In genomic region chr9:91564081-91564670, GRCh38 we compare ENCODE assay signal across 20 cellular contexts.
DNase-seq lines count a peak whose midpoint lies in the region; ATAC-seq and TF ChIP-seq lines count a peak whose summit lies in the region.
"Had no signal": no experiment of that assay in that cellular context is flagged by ENCODE, and none has a peak within 500 bp of the region (broad histone marks: within the 10 kb centered on the region; RNA-seq: fewer than 3 reads in every experiment).

No MANE protein-coding gene starts in this region.

- intact Hi-C loops in CD4-positive, alpha-beta T cell (cut with DNase I, micrococcal nuclease) = no loop called here
- intact Hi-C loops in Calu3 (cut with micrococcal nuclease; ENCODE audit: unreplicated experiment) = no loop called here

- CTCF ChIA-PET in WTC11 (lab: Charles Lee) = no interaction called here
- CTCF ChIA-PET in CD4-positive, alpha-beta T cell (lab: Charles Lee) = no interaction called here
- CTCF ChIA-PET in Calu3 (lab: Charles Lee) = no interaction called here

- DNase-seq in HAP-1 (ENCODE audit: low spot score in 2 of 2) = peak; percentile 47 to 99
- DNase-seq in WTC11 (ENCODE audit: low spot score) = no peak
- peak; percentile 7 for DNase-seq in foreskin melanocyte
- DNase-seq in GM03348 (ENCODE audit: low spot score) = no peak
- DNase-seq in CD4-positive, alpha-beta T cell = no peak
- no peak for DNase-seq in stimulated activated CD8-positive, alpha-beta memory T cell treated with anti-CD3 and anti-CD28 coated beads, Interleukin-4, amount 100 ng/mL, for 48 hours
- DNase-seq in Calu3 = no peak
- DNase-seq: CD8-positive, alpha-beta memory T cell; COR-L47; DMS153; DMS79; GDM1; GOT3; HCEC 1CT; KBM-7 had no signal

- H3K4me3 Mint-ChIP-seq in WTC11 = no peak overlapping the region
- H3K4me3 Mint-ChIP-seq in CD4-positive, alpha-beta T cell = no peak overlapping the region
- H3K4me3 Mint-ChIP-seq in Calu3 (ENCODE audit: low read depth, unreplicated experiment) = no peak overlapping the region
- H3K4me3 Mint-ChIP-seq: B cell; CD8-positive, alpha-beta memory T cell; IgD-negative memory B cell had no signal

- no peaks in the 10 kb centered on the region for H3K9me3 ChIP-seq in HAP-1
- H3K9me3 ChIP-seq in CD4-positive, alpha-beta T cell (ENCODE audit: control insufficient read depth, low read length) = no peaks in the 10 kb centered on the region

- H3K4me1 ChIP-seq in HAP-1 = peaks cover 40% of the 10 kb centered on the region
- H3K4me1 ChIP-seq: BLaER1 treated with 17β-estradiol and CSF1 and Interleukin-3, amounts not matched to agents 10 nM and 100 nM had no signal

- no peaks in the 10 kb centered on the region for H3K36me3 ChIP-seq in HAP-1 (replicated peaks)
- H3K36me3 ChIP-seq: BLaER1 treated with 17β-estradiol and CSF1 and Interleukin-3, amounts not matched to agents 10 nM and 100 nM had no signal

- H3K27ac Mint-ChIP-seq in WTC11 = peak overlapping the region; percentile 80; the same call in 1 of the 2 replicates
- H3K27ac Mint-ChIP-seq in CD4-positive, alpha-beta T cell = no peak overlapping the region
- no peak overlapping the region for H3K27ac Mint-ChIP-seq in Calu3 (ENCODE audit: unreplicated experiment)
- H3K27ac Mint-ChIP-seq: B cell had no signal

- H3K27me3 Mint-ChIP-seq in WTC11 (ENCODE audit: low read depth) (peaks cover 3% of the 10 kb centered on the region; the same call in 1 of the 2 replicates), Calu3 (ENCODE audit: unreplicated experiment) (peaks cover 56% of the 10 kb centered on the region)
- peaks cover 30% of the 10 kb centered on the region for H3K27me3 Mint-ChIP-seq in CD4-positive, alpha-beta T cell

- H3K36me3 Mint-ChIP-seq in WTC11 = no peaks in the 10 kb centered on the region
- no peaks in the 10 kb centered on the region for H3K36me3 Mint-ChIP-seq in CD4-positive, alpha-beta T cell (ENCODE audit: low read depth)
- H3K36me3 Mint-ChIP-seq in Calu3 (ENCODE audit: insufficient read depth, unreplicated experiment) = no peaks in the 10 kb centered on the region
- H3K36me3 Mint-ChIP-seq: CD8-positive, alpha-beta memory T cell; IgD-negative memory B cell had no signal

- no peak overlapping the region for H3K27ac ChIP-seq in CD4-positive, alpha-beta T cell (ENCODE audit: low read depth, low read length)
- H3K27ac ChIP-seq: BLaER1 treated with 17β-estradiol and CSF1 and Interleukin-3, amounts not matched to agents 10 nM and 100 nM; HL-60 had no signal

- POLR2A ChIA-PET in WTC11 (lab: Charles Lee) = no interaction called here
- POLR2A ChIA-PET in CD4-positive, alpha-beta T cell (lab: Charles Lee) = no interaction called here

- in situ Hi-C loops in HAP-1 (cut with MboI; ENCODE audit: low sequenced_read_pairs) = no loop called here

- H3K27me3 ChIP-seq in HAP-1 (ENCODE audit: low read depth) = no peaks in the 10 kb centered on the region
- H3K27me3 ChIP-seq in CD4-positive, alpha-beta T cell (ENCODE audit: control insufficient read depth, insufficient read depth, low read length) = no peaks in the 10 kb centered on the region
- H3K27me3 ChIP-seq: BLaER1 treated with 17β-estradiol and CSF1 and Interleukin-3, amounts not matched to agents 10 nM and 100 nM had no signal

- H3K4me3 ChIP-seq in HAP-1 = no peak overlapping the region
- H3K4me3 ChIP-seq: BLaER1 treated with 17β-estradiol and CSF1 and Interleukin-3, amounts not matched to agents 10 nM and 100 nM had no signal

- TF ChIP-seq CTCF in WTC11 (IDR thresholded peaks at IDR 0.05) (no peak), Calu3 (IDR thresholded peaks at IDR 0.05; ENCODE audit: unreplicated experiment) (no peak)
- TF ChIP-seq CTCF in CD4-positive, alpha-beta T cell (IDR thresholded peaks at IDR 0.05) = no peak

- H3K4me1 Mint-ChIP-seq in WTC11 (peaks cover 41% of the 10 kb centered on the region), Calu3 (ENCODE audit: low read depth, unreplicated experiment) (no peaks in the 10 kb centered on the region)
- no peaks in the 10 kb centered on the region for H3K4me1 Mint-ChIP-seq in CD4-positive, alpha-beta T cell (ENCODE audit: low read depth)
- H3K4me1 Mint-ChIP-seq: B cell; CD8-positive, alpha-beta memory T cell had no signal

- H3K9me3 Mint-ChIP-seq in WTC11 (no peaks in the 10 kb centered on the region), Calu3 (ENCODE audit: low read depth, unreplicated experiment) (no peaks in the 10 kb centered on the region)
- no peaks in the 10 kb centered on the region for H3K9me3 Mint-ChIP-seq in CD4-positive, alpha-beta T cell
- H3K9me3 Mint-ChIP-seq: CD8-positive, alpha-beta memory T cell had no signal

- no peak for ATAC-seq in WTC11
- no peak for ATAC-seq in CD4-positive, alpha-beta T cell (ENCODE audit: poor library complexity)
- ATAC-seq: HepG2 had no signal

- BruUV-seq in Calu3 (replicated peaks; lab: Mats Ljungman, UMichigan) = no TSS peak

TF ChIP-seq in WTC11, 78 proteins besides CTCF, POLR2A, EP300 and RAD21:
- TF ChIP-seq GRHL2 (CRISPR knock-in tag; IDR thresholded peaks at IDR 0.05; ENCODE audit: insufficient replicate concordance, severe bottlenecking) (no peak), GTF2I (CRISPR knock-in tag; conservative IDR thresholded peaks at IDR 0.05) (no peak), FOXJ3 (CRISPR knock-in tag; IDR thresholded peaks at IDR 0.05; ENCODE audit: borderline replicate concordance) (no peak), OVOL2 (CRISPR knock-in tag; IDR thresholded peaks at IDR 0.05; ENCODE audit: borderline replicate concordance) (no peak), CBFB (CRISPR knock-in tag; IDR thresholded peaks at IDR 0.05; ENCODE audit: low read depth) (no peak), TCF7 (CRISPR knock-in tag; IDR thresholded peaks at IDR 0.05; ENCODE audit: low read depth) (no peak), RELA (CRISPR knock-in tag; IDR thresholded peaks at IDR 0.05; ENCODE audit: borderline replicate concordance) (no peak), ETV6 (CRISPR knock-in tag; IDR thresholded peaks at IDR 0.05) (no peak), E2F5 (CRISPR knock-in tag; IDR thresholded peaks at IDR 0.05) (no peak), ZBTB21 (CRISPR knock-in tag; IDR thresholded peaks at IDR 0.05; ENCODE audit: borderline replicate concordance) (no peak), FOXK1 (CRISPR knock-in tag; IDR thresholded peaks at IDR 0.05) (no peak), ZNF219 (CRISPR knock-in tag; IDR thresholded peaks at IDR 0.05; ENCODE audit: borderline replicate concordance) (no peak), FOXP4 (CRISPR knock-in tag; IDR thresholded peaks at IDR 0.05) (no peak), ATF3 (CRISPR knock-in tag; conservative IDR thresholded peaks at IDR 0.05) (no peak), MYBL2 (CRISPR knock-in tag; IDR thresholded peaks at IDR 0.05) (no peak), E2F4 (CRISPR knock-in tag; IDR thresholded peaks at IDR 0.05; ENCODE audit: borderline replicate concordance, low read depth) (no peak), ELF4 (CRISPR knock-in tag; IDR thresholded peaks at IDR 0.05; ENCODE audit: low read depth) (no peak), NFATC4 (CRISPR knock-in tag; IDR thresholded peaks at IDR 0.05) (no peak), CDX4 (CRISPR knock-in tag; IDR thresholded peaks at IDR 0.05; ENCODE audit: borderline replicate concordance) (no peak), JUN (CRISPR knock-in tag; IDR thresholded peaks at IDR 0.05) (no peak)

Comparison
In these comparisons a context has a peak if more than half of its experiments do, and no peak if none do; other contexts are left out.
1. DNase-seq: peak in HAP-1 (2 of 2) and foreskin melanocyte (single experiment); none in WTC11 (single experiment), GM03348 (single experiment), CD4-positive, alpha-beta T cell (0 of 10), stimulated activated CD8-positive, alpha-beta memory T cell treated with anti-CD3 and anti-CD28 coated beads, Interleukin-4, amount 100 ng/mL, for 48 hours (single experiment) and Calu3 (single experiment).